8 cellular contexts compared by ENCODE assay signal in genomic region chr1:202144510-202145324, GRCh38.
DNase-seq lines count a peak whose midpoint lies in the region; ATAC-seq and TF ChIP-seq lines count a peak whose summit lies in the region.

ARL8A (minus strand) TSS chr1:202144737; CDS start chr1:202144572, 165 bp downstream.

- H3K36me3 Mint-ChIP-seq in T-helper 1 cell treated with Interleukin-12 subunit alpha and Interleukin-12 subunit beta and Interleukin-4 antibody, amounts not matched to agents 30 μg/mL and 1 μg/mL, for 36 hours (ENCODE audit: low read depth), result peaks cover 24% of the 10 kb centered on the region

- ATAC-seq in GM21529 (IDR thresholded peaks at IDR 0.05; ENCODE audit: unreplicated experiment), result peak; percentile 72

- H3K4me3 ChIP-seq in astrocyte of the cerebellum (ENCODE audit: low read depth, low read length), result peak within 1 kb of the TSS; percentile 86

- H3K4me1 Mint-ChIP-seq in T-helper 1 cell treated with Interleukin-12 subunit alpha and Interleukin-12 subunit beta and Interleukin-4 antibody, amounts not matched to agents 30 μg/mL and 1 μg/mL, for 36 hours (ENCODE audit: low read depth), result peaks cover 24% of the 10 kb centered on the region

- peak; percentile 56 for DNase-seq in DMS79 treated with DMSO at 0.1 percent for 48 hours (lab: John Stamatoyannopoulos, UW)
- DNase-seq in KG1 (lab: John Stamatoyannopoulos, UW), result peak; percentile 76
- no peak for DNase-seq in astrocyte of the cerebellum (ENCODE audit: low read depth)
- peak; percentile 81 for DNase-seq in hepatic stellate cell (ENCODE audit: low spot score)
- DNase-seq in putamen (ENCODE audit: low spot score), result peak; percentile 72
- no peak for DNase-seq in OCI-M2 (lab: John Stamatoyannopoulos, UW; ENCODE audit: unreplicated experiment)

- in situ Hi-C loops in astrocyte of the cerebellum (cut with HindIII; ENCODE audit: low sequenced_read_pairs), result no loop called here

- peak within 1 kb of the TSS; percentile 93 for H3K27ac Mint-ChIP-seq in T-helper 1 cell treated with Interleukin-12 subunit alpha and Interleukin-12 subunit beta and Interleukin-4 antibody, amounts not matched to agents 30 μg/mL and 1 μg/mL, for 36 hours

- peak within 1 kb of the TSS; percentile 97 for H3K4me3 Mint-ChIP-seq in T-helper 1 cell treated with Interleukin-12 subunit alpha and Interleukin-12 subunit beta and Interleukin-4 antibody, amounts not matched to agents 30 μg/mL and 1 μg/mL, for 36 hours

- no peaks in the 10 kb centered on the region for H3K27me3 Mint-ChIP-seq in T-helper 1 cell treated with Interleukin-12 subunit alpha and Interleukin-12 subunit beta and Interleukin-4 antibody, amounts not matched to agents 30 μg/mL and 1 μg/mL, for 36 hours (ENCODE audit: low read depth)

- no peak for TF ChIP-seq CTCF in astrocyte of the cerebellum (IDR thresholded peaks at IDR 0.05; ENCODE audit: low read depth, low read length, missing control alignments)

- no peaks in the 10 kb centered on the region for H3K9me3 Mint-ChIP-seq in T-helper 1 cell treated with Interleukin-12 subunit alpha and Interleukin-12 subunit beta and Interleukin-4 antibody, amounts not matched to agents 30 μg/mL and 1 μg/mL, for 36 hours

Comparison
In these comparisons a context has a peak if more than half of its experiments do, and no peak if none do; other contexts are left out.
1. DNase-seq: peak in DMS79 treated with DMSO at 0.1 percent for 48 hours (single experiment), KG1 (single experiment), hepatic stellate cell (single experiment) and putamen (single experiment); none in astrocyte of the cerebellum (single experiment) and OCI-M2 (single experiment).